ENCODE assay signal across 11 cellular contexts in the genomic region with DNA sequence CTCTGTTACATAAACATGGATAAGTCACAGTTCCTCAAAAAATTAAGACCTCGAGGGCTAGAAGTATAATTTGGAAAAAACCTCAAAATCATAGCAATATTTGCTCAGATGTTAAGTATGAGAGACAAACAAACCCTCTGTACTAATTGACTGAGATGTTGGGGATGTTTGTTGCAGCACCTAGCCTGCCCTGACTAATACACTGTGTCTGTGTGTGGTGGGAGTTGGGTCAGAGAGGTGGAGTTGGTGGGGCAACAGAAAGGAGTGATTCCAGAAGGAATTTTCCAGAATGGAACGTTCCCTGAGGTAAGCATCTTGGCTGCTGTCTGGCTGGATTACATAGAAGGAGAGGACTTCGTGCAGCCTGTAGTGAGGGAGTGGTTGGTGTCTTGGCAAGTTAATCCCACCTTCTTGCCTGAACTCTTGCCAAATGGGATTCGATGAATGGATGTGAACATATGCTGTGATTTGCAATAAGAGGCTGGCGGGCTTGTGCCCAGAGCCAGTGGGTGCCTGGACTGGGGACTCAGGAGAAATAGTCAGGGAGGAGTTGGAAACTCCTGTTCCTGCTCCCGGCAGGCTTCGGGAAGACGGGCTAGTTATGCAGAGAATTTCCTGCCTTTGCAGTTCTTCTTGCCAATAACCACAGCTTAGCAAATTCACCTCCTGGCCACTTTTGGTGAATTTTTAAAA. TPM values are rescaled to one million over a fixed set of nuclear protein-coding genes. Genes with fewer than 3 reads are reported as not detected.
DNase-seq lines count a peak whose midpoint lies in the region; ATAC-seq and TF ChIP-seq lines count a peak whose summit lies in the region.
"Had no signal": no experiment of that assay in that cellular context is flagged by ENCODE, and none has a peak within 500 bp of the region (broad histone marks: within the 10 kb centered on the region; RNA-seq: fewer than 3 reads in every experiment).

No MANE protein-coding gene starts in this region.

- TF ChIP-seq POLR2A in prostate gland (IDR thresholded peaks at IDR 0.05): no peak

- peaks cover 9% of the 10 kb centered on the region for H3K9me3 ChIP-seq in adipocyte (ENCODE audit: control insufficient read depth, low read length)
- H3K9me3 ChIP-seq in prostate gland: no peaks in the 10 kb centered on the region
- no peaks in the 10 kb centered on the region for H3K9me3 ChIP-seq in naive thymus-derived CD4-positive, alpha-beta T cell (ENCODE audit: control insufficient read depth in 2 of 3, low read length in 3 of 3)

- H3K4me1 ChIP-seq in adipocyte (ENCODE audit: control insufficient read depth, insufficient read depth, low read length) (peaks cover 16% of the 10 kb centered on the region), prostate gland (replicated peaks) (no peaks in the 10 kb centered on the region)
- H3K4me1 ChIP-seq in naive thymus-derived CD4-positive, alpha-beta T cell (ENCODE audit: control insufficient read depth in 2 of 2, insufficient read depth in 2 of 2, low read length in 2 of 2): no peaks in the 10 kb centered on the region

- H3K36me3 Mint-ChIP-seq in naive thymus-derived CD4-positive, alpha-beta T cell: peaks cover 0 to 11% (median 0%) of the 10 kb centered on the region in 5 donors

- H3K9me3 Mint-ChIP-seq in naive thymus-derived CD4-positive, alpha-beta T cell: peaks cover 0 to 9% (median 0%) of the 10 kb centered on the region in 11 donors
- H3K9me3 Mint-ChIP-seq: dendritic cell treated with granulocyte-macrophage colony-stimulating factor and Interleukin-4, amounts not matched to agents 40 ng/mL and 50 ng/mL, for 4 days had no signal

- H3K27me3 Mint-ChIP-seq in naive thymus-derived CD4-positive, alpha-beta T cell: peaks cover 15 to 50% (median 44%) of the 10 kb centered on the region in 5 donors

- WGBS in prostate gland: 24% methylated on average over 8 of the region's 8 CpGs

- H3K9ac ChIP-seq in adipocyte (ENCODE audit: low read length): peak overlapping the region; percentile 84

- H3K4me3 ChIP-seq in AG10803 (ENCODE audit: low read length): peak overlapping the region; percentile 53
- peak overlapping the region; percentile 73 for H3K4me3 ChIP-seq in adipocyte (ENCODE audit: low read length)
- H3K4me3 ChIP-seq in prostate gland: no peak overlapping the region
- H3K4me3 ChIP-seq in naive thymus-derived CD4-positive, alpha-beta T cell (ENCODE audit: low read length): no peak overlapping the region

- TF ChIP-seq CTCF in AG10803 (conservative IDR thresholded peaks at IDR 0.05; ENCODE audit: low read length) (no peak), prostate gland (IDR thresholded peaks at IDR 0.05) (no peak)

- peak overlapping the region; percentile 24 to 50 for H3K27ac ChIP-seq in prostate gland
- H3K27ac ChIP-seq in naive thymus-derived CD4-positive, alpha-beta T cell (ENCODE audit: low read depth, low read length): no peak overlapping the region

- POLR2A ChIA-PET in naive thymus-derived CD4-positive, alpha-beta T cell (lab: Charles Lee): no interaction called here

- H3K36me3 ChIP-seq in adipocyte (ENCODE audit: control insufficient read depth, insufficient read depth, low read length, severe bottlenecking) (no peaks in the 10 kb centered on the region), prostate gland (no peaks in the 10 kb centered on the region)
- no peaks in the 10 kb centered on the region for H3K36me3 ChIP-seq in naive thymus-derived CD4-positive, alpha-beta T cell (ENCODE audit: control insufficient read depth in 2 of 3, insufficient read depth in 3 of 3, low read length in 3 of 3)

- H3K4me1 Mint-ChIP-seq in naive thymus-derived CD4-positive, alpha-beta T cell: no peaks in the 10 kb centered on the region

- ATAC-seq in HG02798 (IDR thresholded peaks at IDR 0.05; ENCODE audit: poor library complexity, unreplicated experiment): no peak
- no peak for ATAC-seq in naive thymus-derived CD4-positive, alpha-beta T cell

- DNase-seq in AG10803 (ENCODE audit: low read depth) (peak; percentile 95), adipocyte (ENCODE audit: low read depth) (peak; percentile 73), head of caudate nucleus (peak in 32 of 42 donors; percentile 13 to 70 (median 38)), prostate gland (ENCODE audit: low spot score) (no peak), HT-29 (ENCODE audit: low spot score) (no peak), GOT3 (lab: John Stamatoyannopoulos, UW) (no peak)
- DNase-seq in naive thymus-derived CD4-positive, alpha-beta T cell: no peak
- DNase-seq: activated CD4-positive, alpha-beta T cell treated with anti-CD3 and anti-CD28 coated beads, Interleukin-2, amount 50 U/mL, for 48 hours had no signal

- no peak overlapping the region for H3K4me3 Mint-ChIP-seq in naive thymus-derived CD4-positive, alpha-beta T cell
- H3K4me3 Mint-ChIP-seq: dendritic cell treated with granulocyte-macrophage colony-stimulating factor and Interleukin-4, amounts not matched to agents 40 ng/mL and 50 ng/mL, for 4 days had no signal

- H3K27ac Mint-ChIP-seq in naive thymus-derived CD4-positive, alpha-beta T cell: no peak overlapping the region
- H3K27ac Mint-ChIP-seq: dendritic cell treated with granulocyte-macrophage colony-stimulating factor and Interleukin-4, amounts not matched to agents 40 ng/mL and 50 ng/mL, for 4 days had no signal

- CTCF ChIA-PET in naive thymus-derived CD4-positive, alpha-beta T cell (lab: Charles Lee): no interaction called here

- H3K27me3 ChIP-seq in adipocyte (replicated peaks; ENCODE audit: control insufficient read depth, insufficient read depth, low read length) (no peaks in the 10 kb centered on the region), prostate gland (replicated peaks; ENCODE audit: insufficient read depth) (no peaks in the 10 kb centered on the region)
- no peaks in the 10 kb centered on the region for H3K27me3 ChIP-seq in naive thymus-derived CD4-positive, alpha-beta T cell (ENCODE audit: control insufficient read depth in 2 of 2, insufficient read depth in 2 of 2, low read length in 2 of 2)

- intact Hi-C loops in head of caudate nucleus (cut with DNase I): no loop called here
- intact Hi-C loops in prostate gland (cut with DNase I): no loop called here
- intact Hi-C loops in naive thymus-derived CD4-positive, alpha-beta T cell (cut with micrococcal nuclease): no loop called here

RNA-seq across cellular contexts. Expression of gene FAM180A, which starts 9.3 kb away (rescaled TPM):
- 1 to 10 TPM in 1 of 2 donors, under 1 TPM in 1; 0.77 to 6.9 TPM for total RNA-seq in prostate gland
- not detected in 2 replicates for total RNA-seq in HT-29 (2014; rRNA removed; shearing (Covaris generic))
- total RNA-seq in naive thymus-derived CD4-positive, alpha-beta T cell: not detected
- polyA plus RNA-seq in naive thymus-derived CD4-positive, alpha-beta T cell: not detected

RNA-seq across cellular contexts. Expression of gene SLC13A4, which starts 29.9 kb away (rescaled TPM):
- total RNA-seq in prostate gland: 1 to 10 TPM in 1 of 2 donors, not detected in 1; 9.4 TPM
- total RNA-seq in HT-29 (2014; rRNA removed; shearing (Covaris generic)): not detected in 2 replicates
- not detected for total RNA-seq in naive thymus-derived CD4-positive, alpha-beta T cell
- polyA plus RNA-seq in naive thymus-derived CD4-positive, alpha-beta T cell: under 1 TPM in 1 of 2 donors, not detected in 1; 0.02 TPM
- total RNA-seq: mesenteric fat pad had no signal

Comparison
In these comparisons a context has a peak if more than half of its experiments do, and no peak if none do; other contexts are left out.
1. DNase-seq: peak in AG10803 (single experiment), adipocyte (single experiment) and head of caudate nucleus (32 of 42); none in prostate gland (single experiment), HT-29 (single experiment), GOT3 (single experiment) and naive thymus-derived CD4-positive, alpha-beta T cell (0 of 9).
2. H3K4me3 ChIP-seq: peak in AG10803 (single experiment) and adipocyte (single experiment); none in prostate gland (0 of 2) and naive thymus-derived CD4-positive, alpha-beta T cell (single experiment).